In the genomic region with DNA sequence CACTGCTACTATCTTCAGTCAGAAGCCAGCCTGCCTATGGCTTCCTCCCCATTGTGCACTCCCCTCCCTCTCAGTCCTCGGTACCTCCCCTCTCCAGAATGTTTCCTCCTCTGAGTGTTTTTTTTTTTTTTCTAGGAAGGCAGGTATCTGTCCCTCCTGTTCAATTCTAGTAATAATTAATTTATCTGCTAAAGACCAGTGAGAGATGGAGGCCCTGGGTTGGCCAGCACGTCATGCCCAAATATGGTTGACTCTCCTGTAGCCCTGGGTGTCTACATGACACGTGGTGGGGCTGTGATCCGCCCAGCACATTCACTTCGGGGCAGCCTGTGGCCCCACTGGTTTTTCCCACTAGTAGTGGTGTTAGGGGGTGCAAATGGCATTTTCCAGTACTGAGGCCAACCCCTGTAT, we compare ENCODE assay signal across 8 cellular contexts. TPM values are rescaled to one million over a fixed set of nuclear protein-coding genes. Genes with fewer than 3 reads are reported as not detected.
DNase-seq lines count a peak whose midpoint lies in the region; ATAC-seq and TF ChIP-seq lines count a peak whose summit lies in the region.

No MANE protein-coding gene starts in this region.

- peak overlapping the region; percentile 79 for H3K27ac Mint-ChIP-seq in dendritic cell treated with granulocyte-macrophage colony-stimulating factor and Interleukin-4, amounts not matched to agents 40 ng/mL and 50 ng/mL, for 4 days

- H3K36me3 ChIP-seq in gastrocnemius medialis, result no peaks in the 10 kb centered on the region

- H3K9me3 ChIP-seq in gastrocnemius medialis, result no peaks in the 10 kb centered on the region

- POLR2A ChIA-PET in GM10248 (lab: Yijun Ruan, JAX), result no interaction called here

- TF ChIP-seq POLR2A in NB4 (IDR thresholded peaks at IDR 0.05; ENCODE audit: extremely low read depth, insufficient read length) (no peak), gastrocnemius medialis (IDR thresholded peaks at IDR 0.05) (no peak)

- peak overlapping the region; percentile 77 for H3K4me3 Mint-ChIP-seq in dendritic cell treated with granulocyte-macrophage colony-stimulating factor and Interleukin-4, amounts not matched to agents 40 ng/mL and 50 ng/mL, for 4 days

- DNase-seq in GM10248 (ENCODE audit: extremely low spot score) (peak; percentile 63), NB4 (ENCODE audit: low read depth) (peak; percentile 26), gastrocnemius medialis (no peak), NCI-H128 (lab: John Stamatoyannopoulos, UW; ENCODE audit: unreplicated experiment) (no peak), 8988T (no peak), NCI-H2171 (lab: John Stamatoyannopoulos, UW) (no peak), NCI-H1417 (lab: John Stamatoyannopoulos, UW) (no peak)

- in situ Hi-C loops in gastrocnemius medialis (cut with MboI; ENCODE audit: low sequenced_read_pairs in 4 of 4), result no loop called here

- H3K27ac ChIP-seq in gastrocnemius medialis, result peak overlapping the region; percentile 60 to 75 (median 66)

- ATAC-seq in gastrocnemius medialis, result no peak

- peaks cover 24% of the 10 kb centered on the region for H3K36me3 Mint-ChIP-seq in dendritic cell treated with granulocyte-macrophage colony-stimulating factor and Interleukin-4, amounts not matched to agents 40 ng/mL and 50 ng/mL, for 4 days (ENCODE audit: low read depth)

- H3K27me3 ChIP-seq in gastrocnemius medialis, result no peaks in the 10 kb centered on the region

- H3K4me3 ChIP-seq in NB4 (ENCODE audit: low read depth, low read length) (no peak overlapping the region), gastrocnemius medialis (peak overlapping the region in 1 of 4 donors; percentile 66)

- CTCF ChIA-PET in GM10248 (lab: Yijun Ruan, JAX), result interaction anchor here (0.8 to 5.2 kb wide), 15 partner anchors 11 to 447 kb away, joined by 3 to 61 read pairs (median 5); a partner anchor contains a TSS

- TF ChIP-seq CTCF in GM10248 (IDR thresholded peaks at IDR 0.05; ENCODE audit: control extremely low read depth, extremely low read depth, low read depth, missing control alignments) (no peak), NB4 (IDR thresholded peaks at IDR 0.05; ENCODE audit: low read depth, low read length) (no peak), gastrocnemius medialis (IDR thresholded peaks at IDR 0.05 in 4 of 5, conservative IDR thresholded peaks at IDR 0.05 in 1 of 5) (no peak)

- intact Hi-C loops in dendritic cell treated with granulocyte-macrophage colony-stimulating factor and Interleukin-4, amounts not matched to agents 40 ng/mL and 50 ng/mL, for 4 days (cut with micrococcal nuclease), result no loop called here
- intact Hi-C loops in gastrocnemius medialis (cut with DNase I; ENCODE audit: low total_unique reads), result loop anchor here (1.0 to 10.0 kb wide), 4 partner anchors 51 to 578 kb away; a partner anchor contains a TSS

- H3K9me3 Mint-ChIP-seq in dendritic cell treated with granulocyte-macrophage colony-stimulating factor and Interleukin-4, amounts not matched to agents 40 ng/mL and 50 ng/mL, for 4 days, result no peaks in the 10 kb centered on the region

- H3K4me1 Mint-ChIP-seq in dendritic cell treated with granulocyte-macrophage colony-stimulating factor and Interleukin-4, amounts not matched to agents 40 ng/mL and 50 ng/mL, for 4 days (ENCODE audit: low read depth), result peaks cover 44% of the 10 kb centered on the region

- H3K27me3 Mint-ChIP-seq in dendritic cell treated with granulocyte-macrophage colony-stimulating factor and Interleukin-4, amounts not matched to agents 40 ng/mL and 50 ng/mL, for 4 days, result no peaks in the 10 kb centered on the region

- H3K4me1 ChIP-seq in gastrocnemius medialis, result peaks cover 4 to 9% of the 10 kb centered on the region in 2 donors

RNA-seq across cellular contexts. Expression of a gene that starts 1.8 kb away (rescaled TPM):
- 100 to 1,000 TPM in 1 of 4 donors, 10 to 100 TPM in 3; 23.9 to 128 (median 88.9) TPM for total RNA-seq in gastrocnemius medialis

RNA-seq across cellular contexts. Expression of a gene that starts 6.5 kb away (rescaled TPM):
- 10 to 100 TPM; 36.2 to 61.5 (median 53.2) TPM for total RNA-seq in gastrocnemius medialis

RNA-seq across cellular contexts. Expression of a gene that starts 25.6 kb away (rescaled TPM):
- 1,000 to 10,000 TPM; 3,899 to 6,066 (median 5,720) TPM for total RNA-seq in gastrocnemius medialis

RNA-seq across cellular contexts. Expression of a gene that starts 36.4 kb away (rescaled TPM):
- total RNA-seq in gastrocnemius medialis, result 100 to 1,000 TPM in 3 of 4 donors, 10 to 100 TPM in 1; 88.4 to 148 (median 116) TPM

RNA-seq across cellular contexts. Expression of a gene that starts 38.7 kb away (rescaled TPM):
- 10 to 100 TPM; 17.6 to 28.3 (median 20.1) TPM for total RNA-seq in gastrocnemius medialis

Comparison
In these comparisons a context has a peak if more than half of its experiments do, and no peak if none do; other contexts are left out.
1. DNase-seq: peak in GM10248 (single experiment) and NB4 (single experiment); none in gastrocnemius medialis (0 of 2), NCI-H128 (single experiment), 8988T (single experiment), NCI-H2171 (single experiment) and NCI-H1417 (0 of 3).